ENCODE assay signal across 8 cellular contexts in genomic region chr2:152176113-152176714, GRCh38. TPM values are rescaled to one million over a fixed set of nuclear protein-coding genes. Genes with fewer than 3 reads are reported as not detected.
A peak's percentile ranks its signal among the peaks of the same experiment; 100 is the strongest.
DNase-seq lines count a peak whose midpoint lies in the region; ATAC-seq, FAIRE-seq and TF ChIP-seq lines count a peak whose summit lies in the region.

No MANE protein-coding gene starts in this region.

- WGBS in pancreas, 2 donors = 2 to 3% methylated on average over 29 of the region's 29 CpGs

- intact Hi-C loops in pancreas (cut with DNase I) = no loop called here

- peak; percentile 19 to 38 for ATAC-seq in activated T-cell treated with anti-CD3 and anti-CD28 coated beads, Interleukin-2, amount 50 U/mL, for 4 hours
- ATAC-seq in HG02981 (IDR thresholded peaks at IDR 0.05; ENCODE audit: unreplicated experiment) = peak; percentile 12
- peak; percentile 28 for ATAC-seq in SK-N-SH treated with all-trans-retinoic acid at 6 μM for 48 hours
- ATAC-seq in pancreas = peak; percentile 2 to 5 (median 3)

- no peaks in the 10 kb centered on the region for H3K27me3 ChIP-seq in pancreas

- H3K27me3 Mint-ChIP-seq in activated T-cell treated with anti-CD3 and anti-CD28 coated beads, Interleukin-2, amount 50 U/mL, for 4 hours (ENCODE audit: low read depth) = peaks cover 5% of the 10 kb centered on the region

- no peaks in the 10 kb centered on the region for H3K9me3 ChIP-seq in pancreas

- peak overlapping the region; percentile 99 for H3K4me3 Mint-ChIP-seq in activated T-cell treated with anti-CD3 and anti-CD28 coated beads, Interleukin-2, amount 50 U/mL, for 4 hours

- peak overlapping the region; percentile 97 to 99 (median 98) for H3K27ac ChIP-seq in pancreas

- H3K4me3 ChIP-seq in pancreas = peak overlapping the region; percentile 60 to 85 (median 76)

- peak in 1 of 4 donors; percentile 3 for TF ChIP-seq CTCF in pancreas (IDR thresholded peaks at IDR 0.05)

- peaks cover 8 to 32% (median 28%) of the 10 kb centered on the region in 3 donors for H3K4me1 ChIP-seq in pancreas

- H3K36me3 Mint-ChIP-seq in activated T-cell treated with anti-CD3 and anti-CD28 coated beads, Interleukin-2, amount 50 U/mL, for 4 hours (ENCODE audit: insufficient read depth) = peaks cover 2% of the 10 kb centered on the region

- no peaks in the 10 kb centered on the region for H3K36me3 ChIP-seq in pancreas

- DNase-seq in activated T-cell treated with anti-CD3 and anti-CD28 coated beads, Interleukin-2, amount 50 U/mL, for 4 hours = no peak
- no peak for DNase-seq in activated T-cell treated with anti-CD3 and anti-CD28 coated beads, Interleukin-2, amount 50 U/mL, for 1 hour
- DNase-seq in fibroblast of peridontal ligament (ENCODE audit: extremely low read depth) (peak; percentile 39), pancreas (no peak), AML-193 (lab: John Stamatoyannopoulos, UW) (no peak), T1000 (lab: John Stamatoyannopoulos, UW) (no peak)

- FAIRE-seq in pancreas (lab: Jason Lieb, UNC) = no peak

- H3K9me3 Mint-ChIP-seq in activated T-cell treated with anti-CD3 and anti-CD28 coated beads, Interleukin-2, amount 50 U/mL, for 4 hours = no peaks in the 10 kb centered on the region

- H3K4me1 Mint-ChIP-seq in activated T-cell treated with anti-CD3 and anti-CD28 coated beads, Interleukin-2, amount 50 U/mL, for 4 hours (ENCODE audit: low read depth) = peaks cover 36% of the 10 kb centered on the region

TF ChIP-seq in SK-N-SH treated with all-trans-retinoic acid at 6 μM for 48 hours, 23 proteins besides CTCF, POLR2A, EP300 and RAD21:
- TF ChIP-seq ZNF8 (CRISPR knock-in tag; IDR thresholded peaks at IDR 0.05) = no peak
- no peak for TF ChIP-seq ARNTL (CRISPR knock-in tag; IDR thresholded peaks at IDR 0.05; ENCODE audit: borderline replicate concordance, low read depth)
- TF ChIP-seq RARB (CRISPR knock-in tag; IDR thresholded peaks at IDR 0.05) = no peak
- TF ChIP-seq CSDC2 (CRISPR knock-in tag; IDR thresholded peaks at IDR 0.05) = no peak
- TF ChIP-seq GLIS3 (CRISPR knock-in tag; IDR thresholded peaks at IDR 0.05) = no peak
- TF ChIP-seq ZC3H10 (CRISPR knock-in tag; IDR thresholded peaks at IDR 0.05) = no peak
- TF ChIP-seq TOX (CRISPR knock-in tag; IDR thresholded peaks at IDR 0.05; ENCODE audit: borderline replicate concordance) = no peak
- TF ChIP-seq PPARA (CRISPR knock-in tag; IDR thresholded peaks at IDR 0.05; ENCODE audit: borderline replicate concordance) = no peak
- no peak for TF ChIP-seq SNAI2 (CRISPR knock-in tag; IDR thresholded peaks at IDR 0.05)
- TF ChIP-seq ZNF70 (CRISPR knock-in tag; IDR thresholded peaks at IDR 0.05) = no peak
- no peak for TF ChIP-seq ISL1 (CRISPR knock-in tag; IDR thresholded peaks at IDR 0.05)
- TF ChIP-seq OSR1 (CRISPR knock-in tag; IDR thresholded peaks at IDR 0.05) = no peak
- no peak for TF ChIP-seq TCF4 (CRISPR knock-in tag; IDR thresholded peaks at IDR 0.05; ENCODE audit: borderline replicate concordance)
- no peak for TF ChIP-seq TSHZ2 (CRISPR knock-in tag; IDR thresholded peaks at IDR 0.05)
- TF ChIP-seq, protein P1, sequence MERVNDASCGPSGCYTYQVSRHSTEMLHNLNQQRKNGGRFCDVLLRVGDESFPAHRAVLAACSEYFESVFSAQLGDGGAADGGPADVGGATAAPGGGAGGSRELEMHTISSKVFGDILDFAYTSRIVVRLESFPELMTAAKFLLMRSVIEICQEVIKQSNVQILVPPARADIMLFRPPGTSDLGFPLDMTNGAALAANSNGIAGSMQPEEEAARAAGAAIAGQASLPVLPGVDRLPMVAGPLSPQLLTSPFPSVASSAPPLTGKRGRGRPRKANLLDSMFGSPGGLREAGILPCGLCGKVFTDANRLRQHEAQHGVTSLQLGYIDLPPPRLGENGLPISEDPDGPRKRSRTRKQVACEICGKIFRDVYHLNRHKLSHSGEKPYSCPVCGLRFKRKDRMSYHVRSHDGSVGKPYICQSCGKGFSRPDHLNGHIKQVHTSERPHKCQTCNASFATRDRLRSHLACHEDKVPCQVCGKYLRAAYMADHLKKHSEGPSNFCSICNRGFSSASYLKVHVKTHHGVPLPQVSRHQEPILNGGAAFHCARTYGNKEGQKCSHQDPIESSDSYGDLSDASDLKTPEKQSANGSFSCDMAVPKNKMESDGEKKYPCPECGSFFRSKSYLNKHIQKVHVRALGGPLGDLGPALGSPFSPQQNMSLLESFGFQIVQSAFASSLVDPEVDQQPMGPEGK (CRISPR knock-in tag; IDR thresholded peaks at IDR 0.05; ENCODE audit: borderline replicate concordance) = no peak
- TF ChIP-seq POU6F1 (CRISPR knock-in tag; IDR thresholded peaks at IDR 0.05; ENCODE audit: borderline replicate concordance, low read depth) = no peak
- TF ChIP-seq ESRRG (CRISPR knock-in tag; IDR thresholded peaks at IDR 0.05) = no peak

RNA-seq across cellular contexts. Expression of gene STAM2, which starts 0.7 kb away (rescaled TPM):
- 10 to 100 TPM; 23.0 to 23.7 (median 23.1) TPM for total RNA-seq in activated T-cell treated with anti-CD3 and anti-CD28 coated beads, Interleukin-2, amount 50 U/mL, for 4 hours
- total RNA-seq in pancreas = 10 to 100 TPM; 14.1 to 20.8 (median 17.0) TPM
- 10 to 100 TPM in 1 of 2 donors, 1 to 10 TPM in 1; 5.9 to 11.0 TPM for polyA plus RNA-seq in pancreas
